Comparison of ENCODE assay signal across 17 cellular contexts in genomic region chr1:202282017-202282335, GRCh38. TPM values are rescaled to one million over a fixed set of nuclear protein-coding genes. Genes with fewer than 3 reads are reported as not detected.
DNase-seq lines count a peak whose midpoint lies in the region; ATAC-seq and TF ChIP-seq lines count a peak whose summit lies in the region.
"Had no signal": no experiment of that assay in that cellular context is flagged by ENCODE, and none has a peak within 500 bp of the region (broad histone marks: within the 10 kb centered on the region; RNA-seq: fewer than 3 reads in every experiment).

No MANE protein-coding gene starts in this region.

- POLR2A ChIA-PET in CD4-positive, alpha-beta T cell (lab: Charles Lee), result no interaction called here

- no peaks in the 10 kb centered on the region for H3K9me3 Mint-ChIP-seq in activated naive CD4-positive, alpha-beta T cell treated with anti-CD3 and anti-CD28 coated beads, Interleukin-2, amount 10 ng/mL, durations not matched to agents 7 days and 5 days
- no peaks in the 10 kb centered on the region for H3K9me3 Mint-ChIP-seq in chondrocyte (ENCODE audit: low read depth)
- no peaks in the 10 kb centered on the region for H3K9me3 Mint-ChIP-seq in nephron
- no peaks in the 10 kb centered on the region for H3K9me3 Mint-ChIP-seq in CD4-positive, alpha-beta T cell
- H3K9me3 Mint-ChIP-seq: activated naive CD8-positive, alpha-beta T cell treated with anti-CD3 and anti-CD28 coated beads for 36 hours had no signal

- DNase-seq in activated naive CD4-positive, alpha-beta T cell treated with anti-CD3 and anti-CD28 coated beads, Interleukin-2, amount 10 ng/mL, durations not matched to agents 7 days and 5 days, result peak; percentile 8
- no peak for DNase-seq in activated naive CD4-positive, alpha-beta T cell treated with Interleukin-2 at 50 U/mL for 16 hours
- DNase-seq in chondrocyte (ENCODE audit: low spot score) (no peak), NCI-H1694 (lab: John Stamatoyannopoulos, UW) (no peak)
- DNase-seq in CD4-positive, alpha-beta T cell, result no peak
- DNase-seq: activated naive CD8-positive, alpha-beta T cell treated with anti-CD3 and anti-CD28 coated beads for 36 hours; body of pancreas; GDM1; glutamatergic neuron; left cardiac atrium; NCI-H1092 treated with DMSO at 0.1 percent for 48 hours; NCI-H510A; stimulated activated CD4-positive, alpha-beta T cell treated with anti-CD3 and anti-CD28 coated beads, Interleukin-12 subunit alpha, Interleukin-12 subunit beta, amount 100 ng/mL, for 4 hours; SW 1271 had no signal

- peaks cover 61% of the 10 kb centered on the region for H3K27me3 Mint-ChIP-seq in activated naive CD4-positive, alpha-beta T cell treated with anti-CD3 and anti-CD28 coated beads, Interleukin-2, amount 10 ng/mL, durations not matched to agents 7 days and 5 days
- no peaks in the 10 kb centered on the region for H3K27me3 Mint-ChIP-seq in chondrocyte (ENCODE audit: low read depth)
- peaks cover 18% of the 10 kb centered on the region for H3K27me3 Mint-ChIP-seq in nephron (ENCODE audit: low read depth)
- peaks cover 8% of the 10 kb centered on the region for H3K27me3 Mint-ChIP-seq in CD4-positive, alpha-beta T cell
- H3K27me3 Mint-ChIP-seq: activated naive CD8-positive, alpha-beta T cell treated with anti-CD3 and anti-CD28 coated beads for 36 hours had no signal

- ATAC-seq in HG02938 (IDR thresholded peaks at IDR 0.05; ENCODE audit: unreplicated experiment), result no peak
- ATAC-seq in HG03196 (IDR thresholded peaks at IDR 0.05; ENCODE audit: unreplicated experiment), result no peak
- ATAC-seq in CD4-positive, alpha-beta T cell (ENCODE audit: poor library complexity), result no peak
- ATAC-seq: body of pancreas, left cardiac atrium had no signal

- intact Hi-C loops in CD4-positive, alpha-beta T cell (cut with DNase I, micrococcal nuclease), result no loop called here

- H3K4me1 Mint-ChIP-seq in activated naive CD4-positive, alpha-beta T cell treated with anti-CD3 and anti-CD28 coated beads, Interleukin-2, amount 10 ng/mL, durations not matched to agents 7 days and 5 days, result peaks cover 13% of the 10 kb centered on the region
- peaks cover 80% of the 10 kb centered on the region for H3K4me1 Mint-ChIP-seq in chondrocyte (ENCODE audit: low read depth)
- peaks cover 78% of the 10 kb centered on the region for H3K4me1 Mint-ChIP-seq in nephron
- peaks cover 21% of the 10 kb centered on the region for H3K4me1 Mint-ChIP-seq in CD4-positive, alpha-beta T cell (ENCODE audit: low read depth)

- H3K27me3 ChIP-seq in CD4-positive, alpha-beta T cell (ENCODE audit: control insufficient read depth, insufficient read depth, low read length), result no peaks in the 10 kb centered on the region
- H3K27me3 ChIP-seq: body of pancreas had no signal

- H3K27ac ChIP-seq in CD4-positive, alpha-beta T cell (ENCODE audit: low read depth, low read length), result no peak overlapping the region
- H3K27ac ChIP-seq: body of pancreas had no signal

- no peaks in the 10 kb centered on the region for H3K36me3 Mint-ChIP-seq in activated naive CD4-positive, alpha-beta T cell treated with anti-CD3 and anti-CD28 coated beads, Interleukin-2, amount 10 ng/mL, durations not matched to agents 7 days and 5 days
- H3K36me3 Mint-ChIP-seq in chondrocyte (ENCODE audit: low read depth) (no peaks in the 10 kb centered on the region), nephron (ENCODE audit: low read depth) (no peaks in the 10 kb centered on the region)
- no peaks in the 10 kb centered on the region for H3K36me3 Mint-ChIP-seq in CD4-positive, alpha-beta T cell (ENCODE audit: low read depth)
- H3K36me3 Mint-ChIP-seq: activated naive CD8-positive, alpha-beta T cell treated with anti-CD3 and anti-CD28 coated beads for 36 hours had no signal

- H3K9me3 ChIP-seq in CD4-positive, alpha-beta T cell (ENCODE audit: control insufficient read depth, low read length), result no peaks in the 10 kb centered on the region
- H3K9me3 ChIP-seq: body of pancreas had no signal

- H3K4me3 Mint-ChIP-seq in activated naive CD4-positive, alpha-beta T cell treated with anti-CD3 and anti-CD28 coated beads, Interleukin-2, amount 10 ng/mL, durations not matched to agents 7 days and 5 days, result no peak overlapping the region
- H3K4me3 Mint-ChIP-seq in chondrocyte (ENCODE audit: unreplicated experiment), result no peak overlapping the region
- H3K4me3 Mint-ChIP-seq in nephron, result no peak overlapping the region
- no peak overlapping the region for H3K4me3 Mint-ChIP-seq in CD4-positive, alpha-beta T cell
- H3K4me3 Mint-ChIP-seq: activated naive CD8-positive, alpha-beta T cell treated with anti-CD3 and anti-CD28 coated beads for 36 hours had no signal

- no peak overlapping the region for H3K27ac Mint-ChIP-seq in activated naive CD4-positive, alpha-beta T cell treated with anti-CD3 and anti-CD28 coated beads, Interleukin-2, amount 10 ng/mL, durations not matched to agents 7 days and 5 days
- H3K27ac Mint-ChIP-seq in chondrocyte (ENCODE audit: unreplicated experiment) (peak overlapping the region; percentile 95), nephron (peak overlapping the region; percentile 77 to 79 (median 78))
- no peak overlapping the region for H3K27ac Mint-ChIP-seq in CD4-positive, alpha-beta T cell
- H3K27ac Mint-ChIP-seq: activated naive CD8-positive, alpha-beta T cell treated with anti-CD3 and anti-CD28 coated beads for 36 hours had no signal

- CTCF ChIA-PET in activated naive CD4-positive, alpha-beta T cell treated with anti-CD3 and anti-CD28 coated beads, Interleukin-2, amount 10 ng/mL, durations not matched to agents 7 days and 5 days (lab: Charles Lee), result interaction anchor here (2.0 to 2.2 kb wide), 2 partner anchors 89 to 93 kb away, joined by 5 to 6 read pairs; no protein-coding TSS in a partner anchor
- CTCF ChIA-PET in CD4-positive, alpha-beta T cell (lab: Charles Lee), result no interaction called here

- no peak for TF ChIP-seq CTCF in chondrocyte (IDR thresholded peaks at IDR 0.05)
- TF ChIP-seq CTCF in nephron (IDR thresholded peaks at IDR 0.05; ENCODE audit: unreplicated experiment in 3 of 3), result no peak
- no peak for TF ChIP-seq CTCF in CD4-positive, alpha-beta T cell (IDR thresholded peaks at IDR 0.05)

RNA-seq across cellular contexts. Expression of gene UBE2T, which starts 59.8 kb away (rescaled TPM):
- 8.7 to 13.0 TPM (median 8.9 TPM) in 3 replicates for total RNA-seq in chondrocyte
- total RNA-seq in CD4-positive, alpha-beta T cell, result 1 to 10 TPM; 1.1 TPM

Comparison
In these comparisons a context has a peak if more than half of its experiments do, and no peak if none do; other contexts are left out.
1. H3K27ac Mint-ChIP-seq: peak in chondrocyte (single experiment) and nephron (3 of 3); none in activated naive CD4-positive, alpha-beta T cell treated with anti-CD3 and anti-CD28 coated beads, Interleukin-2, amount 10 ng/mL, durations not matched to agents 7 days and 5 days (single experiment) and CD4-positive, alpha-beta T cell (single experiment).